In genomic region chr4:177239878-177240277, GRCh38 we compare ENCODE assay signal across 13 cellular contexts.
"Had no signal": no experiment of that assay in that cellular context is flagged by ENCODE, and none has a peak within 500 bp of the region (broad histone marks: within the 10 kb centered on the region; RNA-seq: fewer than 3 reads in every experiment).

No MANE protein-coding gene starts in this region.

- H3K4me1 ChIP-seq: right atrium auricular region, tibial nerve, uterus had no signal

- DNase-seq: activated naive CD4-positive, alpha-beta T cell; activated naive CD8-positive, alpha-beta T cell treated with anti-CD3 and anti-CD28 coated beads, Interleukin-2, amount 10 ng/mL, durations not matched to agents 7 days and 5 days; activated T-cell treated with anti-CD3 and anti-CD28 coated beads for 4 hours; anterior cingulate cortex; glutamatergic neuron; nucleus accumbens; stimulated activated CD4-positive, alpha-beta T cell treated with anti-CD3 and anti-CD28 coated beads, Interleukin-2, amount 100 ng/mL, for 48 hours; uterus had no signal

- H3K36me3 ChIP-seq: right atrium auricular region, tibial nerve, uterus had no signal

- H3K9me3 Mint-ChIP-seq: nephron; stimulated activated memory B cell treated with anti-CD40 and anti-IgM and Interleukin-4, amounts not matched to agents 10 μg/mL and 1 μg/mL and 100 μg/mL, for 72 hours had no signal

- H3K9me3 ChIP-seq: right atrium auricular region, tibial nerve, uterus had no signal

- H3K4me3 ChIP-seq: right atrium auricular region, tibial nerve, uterus had no signal

- H3K4me3 Mint-ChIP-seq: activated naive CD8-positive, alpha-beta T cell treated with anti-CD3 and anti-CD28 coated beads, Interleukin-2, amount 10 ng/mL, durations not matched to agents 7 days and 5 days; nephron; stimulated activated memory B cell treated with anti-CD40 and anti-IgM and Interleukin-4, amounts not matched to agents 10 μg/mL and 1 μg/mL and 100 μg/mL, for 72 hours had no signal

- H3K27me3 ChIP-seq: right atrium auricular region, tibial nerve, uterus had no signal

- H3K27ac Mint-ChIP-seq: activated naive CD8-positive, alpha-beta T cell treated with anti-CD3 and anti-CD28 coated beads, Interleukin-2, amount 10 ng/mL, durations not matched to agents 7 days and 5 days; nephron; stimulated activated memory B cell treated with anti-CD40 and anti-IgM and Interleukin-4, amounts not matched to agents 10 μg/mL and 1 μg/mL and 100 μg/mL, for 72 hours had no signal

- H3K27ac ChIP-seq: epithelial cell of prostate, right atrium auricular region, tibial nerve, uterus had no signal

- H3K4me1 Mint-ChIP-seq: nephron; stimulated activated memory B cell treated with anti-CD40 and anti-IgM and Interleukin-4, amounts not matched to agents 10 μg/mL and 1 μg/mL and 100 μg/mL, for 72 hours had no signal

- H3K36me3 Mint-ChIP-seq: stimulated activated memory B cell treated with anti-CD40 and anti-IgM and Interleukin-4, amounts not matched to agents 10 μg/mL and 1 μg/mL and 100 μg/mL, for 72 hours had no signal
